ENCODE assay signal across 8 cellular contexts in genomic region chr19:6632747-6633455, GRCh38. TPM values are rescaled to one million over a fixed set of nuclear protein-coding genes. Genes with fewer than 3 reads are reported as not detected.
A peak's percentile ranks its signal among the peaks of the same experiment; 100 is the strongest.
DNase-seq lines count a peak whose midpoint lies in the region; ATAC-seq, FAIRE-seq and TF ChIP-seq lines count a peak whose summit lies in the region.
"Not testable (repeated sequence)": the region's sequence is repeated elsewhere in the genome, so short reads cannot be mapped to it uniquely, and the experiment has no call there.

No MANE protein-coding gene starts in this region.

- H3K18ac ChIP-seq in H1 (ENCODE audit: extremely low read depth, low read length), result not testable (repeated sequence)

- ATAC-seq in RWPE2 (ENCODE audit: low read depth), result not testable (repeated sequence)
- ATAC-seq in left colon (peak; percentile 71), sciatic nerve (peak; percentile 61)

- H2AFZ ChIP-seq in H1 (ENCODE audit: low read length), result not testable (repeated sequence)

- POLR2A ChIA-PET in GM10248 (lab: Yijun Ruan, JAX), result interaction anchor here (1.0 kb wide), 1 partner anchor 96 kb away, joined by 4 read pairs; no protein-coding TSS in a partner anchor
- POLR2A ChIA-PET in H1 (lab: Charles Lee; ENCODE audit: partially characterized antibody), result not testable (repeated sequence)

- intact Hi-C loops in left colon (cut with DNase I, micrococcal nuclease), result loop anchor here in 1 of 2 donors (5.0 kb wide), 1 partner anchor 116 kb away; no protein-coding TSS in a partner anchor
- intact Hi-C loops in sciatic nerve (cut with DNase I), result loop anchor here (2.0 kb wide), 1 partner anchor 116 kb away; no protein-coding TSS in a partner anchor

- not testable (repeated sequence) for H3K79me2 ChIP-seq in H1 (ENCODE audit: control insufficient read depth in 1 of 2, insufficient read depth in 2 of 2, low read length in 2 of 2)

- TF ChIP-seq RAD21 in H1 (IDR thresholded peaks at IDR 0.05 in 1 of 2, conservative IDR thresholded peaks at IDR 0.05 in 1 of 2; ENCODE audit: low read depth in 2 of 2, low read length in 2 of 2), result peak; percentile 75

- not testable (repeated sequence) for H3K23me2 ChIP-seq in H1 (ENCODE audit: low read depth, low read length)

- not testable (repeated sequence) for H2BK5ac ChIP-seq in H1 (ENCODE audit: low read depth, low read length)

- not testable (repeated sequence) for H3K4me1 ChIP-seq in RWPE2 (ENCODE audit: insufficient read depth, poor library complexity, severe bottlenecking); H1 (replicated peaks in 1 of 4; ENCODE audit: control insufficient read depth in 3 of 4, insufficient read depth in 4 of 4, low read length in 3 of 4)

- H3K79me1 ChIP-seq in H1 (ENCODE audit: low read depth, low read length), result not testable (repeated sequence)

- 58% methylated on average over 26 of the region's 26 CpGs; no CpG with 5 or more reads in 1 of the 2 experiments for WGBS in H1 (ENCODE audit: extremely low coverage in 1 of 2, insufficient coverage in 1 of 2, insufficient read length in 1 of 2, insufficient replicate concordance in 2 of 2, low coverage in 1 of 2, low lambda C conversion rate in 2 of 2, missing lambda C conversion rate in 1 of 2), 2 experiments

- not testable (repeated sequence) for H3K27me3 ChIP-seq in RWPE2 (ENCODE audit: insufficient read depth, poor library complexity, severe bottlenecking); H1 (replicated peaks in 1 of 4; ENCODE audit: control insufficient read depth in 3 of 4, extremely low read depth in 1 of 4, insufficient read depth in 3 of 4, low read length in 3 of 4)

- H4K8ac ChIP-seq in H1 (ENCODE audit: extremely low read depth, insufficient read depth, low read length), result not testable (repeated sequence)

- H3K27ac ChIP-seq in RWPE2 (ENCODE audit: poor library complexity, severe bottlenecking); H1 (ENCODE audit: low read depth, low read length): not testable (repeated sequence)

- not testable (repeated sequence) for TF ChIP-seq POLR2A in H1 (IDR thresholded peaks at IDR 0.05; ENCODE audit: control extremely low read depth in 1 of 2, low read depth in 2 of 2, low read length in 2 of 2)

- H3K4me3 ChIP-seq in RWPE2 (ENCODE audit: severe bottlenecking); H1 (ENCODE audit: extremely low read depth in 1 of 4, insufficient read depth in 2 of 4, low read depth in 3 of 4, low read length in 4 of 4): not testable (repeated sequence)

- not testable (repeated sequence) for H4K5ac ChIP-seq in H1 (ENCODE audit: insufficient read length, low read depth, low read length)

- H4K20me1 ChIP-seq in H1 (replicated peaks in 1 of 2; ENCODE audit: control insufficient read depth in 1 of 2, insufficient read depth in 2 of 2, low read length in 2 of 2), result not testable (repeated sequence)

- not testable (repeated sequence) for H3K4me2 ChIP-seq in H1 (ENCODE audit: insufficient read depth in 1 of 2, low read depth in 2 of 2, low read length in 2 of 2)

- H3K56ac ChIP-seq in H1 (replicated peaks; ENCODE audit: insufficient read length, low read depth, low read length), result not testable (repeated sequence)

- H2BK120ac ChIP-seq in H1 (replicated peaks; ENCODE audit: low read depth, low read length), result not testable (repeated sequence)

- H2AK5ac ChIP-seq in H1 (ENCODE audit: low read depth, low read length), result not testable (repeated sequence)

- H3K9me3 ChIP-seq in RWPE2 (ENCODE audit: severe bottlenecking), result not testable (repeated sequence)
- peaks cover 5 to 20% of the 10 kb centered on the region in 2 experiments; a peak in 3 of 4 replicates for H3K9me3 ChIP-seq in H1 (ENCODE audit: insufficient read depth in 2 of 2, low read depth in 1 of 2, low read length in 1 of 2)

- peak; percentile 65 for FAIRE-seq in A204.1 (lab: Jason Lieb, UNC)
- not testable (repeated sequence) for FAIRE-seq in H1 (lab: Jason Lieb, UNC)

- not testable (repeated sequence) for H3K14ac ChIP-seq in H1 (ENCODE audit: insufficient read length)

- H3K4ac ChIP-seq in H1 (replicated peaks; ENCODE audit: insufficient read length, low read depth, low read length), result not testable (repeated sequence)

- TF ChIP-seq CTCF in GM10248 (IDR thresholded peaks at IDR 0.05; ENCODE audit: control extremely low read depth, extremely low read depth, low read depth, missing control alignments) (peak; percentile 77), RWPE2 (IDR thresholded peaks at IDR 0.05; ENCODE audit: poor library complexity, severe bottlenecking) (peak; percentile 72), H1 (IDR thresholded peaks at IDR 0.05; ENCODE audit: control extremely low read depth in 1 of 3, insufficient read depth in 1 of 3, low read depth in 1 of 3, low read length in 3 of 3) (peak; percentile 68 to 76 (median 74))

- not testable (repeated sequence) for H3K9ac ChIP-seq in H1 (replicated peaks in 1 of 4; ENCODE audit: extremely low read depth in 1 of 4, low read depth in 3 of 4, low read length in 3 of 4)

- not testable (repeated sequence) for DNase-seq in GM10248 (ENCODE audit: extremely low spot score)
- DNase-seq in MV-4-11 (lab: John Stamatoyannopoulos, UW) (peak; percentile 77), RWPE2 (ENCODE audit: low spot score) (peak; percentile 61), activated T-cell treated with anti-CD3 and anti-CD28 coated beads for 24 hours (ENCODE audit: low read depth) (peak; percentile 28), H1 (ENCODE audit: low read depth in 1 of 2, low spot score in 2 of 2) (peak in 1 of 2 experiments; percentile 73), left colon (peak; percentile 63 to 85), sciatic nerve (ENCODE audit: low spot score) (peak; percentile 82)

- not testable (repeated sequence) for H2BK15ac ChIP-seq in H1 (ENCODE audit: low read length)

- not testable (repeated sequence) for TF ChIP-seq EP300 in H1 (IDR thresholded peaks at IDR 0.05; ENCODE audit: borderline replicate concordance in 1 of 2, low read depth in 2 of 2, low read length in 2 of 2)

- H3K36me3 ChIP-seq in RWPE2 (ENCODE audit: low read depth); H1 (ENCODE audit: control insufficient read depth in 2 of 4, insufficient read depth in 4 of 4, low read length in 3 of 4): not testable (repeated sequence)

- not testable (repeated sequence) for H3K23ac ChIP-seq in H1 (ENCODE audit: insufficient read length)

- not testable (repeated sequence) for H4K91ac ChIP-seq in H1 (replicated peaks; ENCODE audit: insufficient read length, low read length)

- H2BK20ac ChIP-seq in H1 (ENCODE audit: low read length), result not testable (repeated sequence)

- CTCF ChIA-PET in GM10248 (lab: Yijun Ruan, JAX), result interaction anchor here (0.6 to 3.7 kb wide), 40 partner anchors 8 to 235 kb away, joined by 3 to 40 read pairs (median 4); partner anchors contain the start of genes GPR108, TNFSF14 and VAV1
- CTCF ChIA-PET in H1 (lab: Charles Lee; ENCODE audit: partially characterized antibody), result interaction anchor here (0.6 to 1.8 kb wide), 12 partner anchors 9 to 1219 kb away, joined by 3 to 9 read pairs (median 4); no protein-coding TSS in a partner anchor

- not testable (repeated sequence) for H2BK12ac ChIP-seq in H1 (ENCODE audit: low read depth, low read length)

RNA-seq across cellular contexts. Expression of gene TNFSF14, which starts 37.1 kb away (rescaled TPM):
- not detected in 2 replicates for total RNA-seq in H1 (2021; fragmentation: NEBNext Ultra II Directional; extraction: Animal tissue kit (Norgen Biotek cat#: 25700))
- polyA plus RNA-seq in H1 (2011; rRNA removed), result 0.03 TPM in 1 of 2 replicates, not detected in the other
- polyA plus RNA-seq in H1 (2011; cell fraction: cytosol; rRNA removed), result 0.03 TPM
- polyA plus RNA-seq in H1 (2011; cell fraction: nucleus; rRNA removed), result not detected
- 0.06 TPM in 1 of 4 replicates, not detected in the others for polyA plus RNA-seq in H1 (2012, experiment 1 of 2)
- not detected for polyA plus RNA-seq in H1 (2012, experiment 2 of 2)
- polyA plus RNA-seq in H1 (2013, experiment 1 of 2), result 0.02 TPM
- polyA plus RNA-seq in H1 (2013, experiment 2 of 2), result not detected
- polyA minus RNA-seq in H1 (2011; rRNA and poly(A)+ RNA removed), result not detected in 2 replicates
- polyA minus RNA-seq in H1 (2011; cell fraction: cytosol; rRNA and poly(A)+ RNA removed), result not detected
- polyA minus RNA-seq in H1 (2011; cell fraction: nucleus; rRNA and poly(A)+ RNA removed), result not detected
- total RNA-seq in left colon, result under 1 TPM; 0.34 to 0.73 TPM
- total RNA-seq in sciatic nerve, result 9.8 TPM

RNA-seq across cellular contexts. Expression of gene CD70, which starts 42.0 kb away (rescaled TPM):
- total RNA-seq in H1 (2021; fragmentation: NEBNext Ultra II Directional; extraction: Animal tissue kit (Norgen Biotek cat#: 25700)), result 0.84 and 1.3 TPM in 2 replicates
- polyA plus RNA-seq in H1 (2011; rRNA removed), result 12.0 and 13.0 TPM in 2 replicates
- polyA plus RNA-seq in H1 (2011; cell fraction: cytosol; rRNA removed), result 8.1 TPM
- 10.7 TPM for polyA plus RNA-seq in H1 (2011; cell fraction: nucleus; rRNA removed)
- polyA plus RNA-seq in H1 (2012, experiment 1 of 2), result 1.7 to 5.8 TPM (median 3.9 TPM) in 4 replicates
- 4.4 TPM for polyA plus RNA-seq in H1 (2012, experiment 2 of 2)
- 3.6 TPM for polyA plus RNA-seq in H1 (2013, experiment 1 of 2)
- 4.2 TPM for polyA plus RNA-seq in H1 (2013, experiment 2 of 2)
- polyA minus RNA-seq in H1 (2011; rRNA and poly(A)+ RNA removed), result 2.1 and 2.5 TPM in 2 replicates
- 1.8 TPM for polyA minus RNA-seq in H1 (2011; cell fraction: cytosol; rRNA and poly(A)+ RNA removed)
- polyA minus RNA-seq in H1 (2011; cell fraction: nucleus; rRNA and poly(A)+ RNA removed), result 2.3 TPM
- total RNA-seq in left colon, result under 1 TPM in 1 of 2 donors, not detected in 1; 0.64 TPM
- total RNA-seq in sciatic nerve, result not detected
